ENCODE assay signal across 1 cellular context in the genomic region with DNA sequence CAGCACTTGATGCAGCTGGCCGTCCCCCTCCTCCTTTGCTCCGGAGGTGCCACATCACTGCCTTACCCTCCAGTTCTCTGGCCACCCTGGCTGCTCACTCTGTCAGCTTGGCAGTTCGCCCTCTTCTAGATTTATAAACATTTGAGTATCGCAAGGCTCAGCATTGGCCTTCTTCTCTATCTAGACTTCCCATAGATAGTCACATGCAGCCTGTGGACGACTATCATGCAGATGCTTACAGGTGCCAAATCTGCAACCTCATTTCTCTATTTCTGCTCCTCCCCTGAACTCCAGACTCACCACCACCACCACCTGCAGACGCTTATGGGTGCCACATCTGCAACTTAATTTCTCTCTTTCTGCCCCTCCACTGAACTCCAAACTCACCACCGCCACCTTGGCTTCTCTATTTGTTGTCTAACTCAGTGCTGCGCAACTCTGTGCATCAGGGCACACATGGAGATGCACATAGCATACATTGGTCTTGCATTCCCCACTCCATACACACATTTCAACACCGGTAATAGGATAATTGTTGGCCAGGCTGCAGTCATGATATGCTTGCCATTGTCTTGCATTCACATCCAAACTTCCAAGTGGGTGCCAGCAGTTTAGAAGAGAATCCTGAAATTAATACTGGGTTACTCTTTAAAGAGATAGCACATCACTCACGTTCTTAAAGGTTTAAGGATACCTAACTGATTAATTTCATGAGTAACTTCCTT.
TF ChIP-seq lines count a peak whose summit lies in the region.

No MANE protein-coding gene starts in this region.

TF ChIP-seq in GM23338, 12 proteins besides CTCF, POLR2A, EP300 and RAD21 (continued from another document):
- TF ChIP-seq ZNF462 (CRISPR knock-in tag; IDR thresholded peaks at IDR 0.05) (no peak), EZH2 (IDR thresholded peaks at IDR 0.05; ENCODE audit: low read depth, unreplicated experiment) (no peak), CREB1 (CRISPR knock-in tag; IDR thresholded peaks at IDR 0.05; ENCODE audit: low read depth) (no peak)
